ENCODE assay signal across 23 cellular contexts in genomic region chr4:4379540-4380087, GRCh38. TPM values are rescaled to one million over a fixed set of nuclear protein-coding genes. Genes with fewer than 3 reads are reported as not detected.
DNase-seq lines count a peak whose midpoint lies in the region; ATAC-seq, FAIRE-seq and TF ChIP-seq lines count a peak whose summit lies in the region.
"Had no signal": no experiment of that assay in that cellular context is flagged by ENCODE, and none has a peak within 500 bp of the region (broad histone marks: within the 10 kb centered on the region; RNA-seq: fewer than 3 reads in every experiment).

No MANE protein-coding gene starts in this region.

- ATAC-seq in IMR-90 (ENCODE audit: low read depth): no peak
- ATAC-seq in HG03135 (IDR thresholded peaks at IDR 0.05; ENCODE audit: unreplicated experiment): no peak
- ATAC-seq: T-cell had no signal

- no peak for TF ChIP-seq RAD21 in IMR-90 (IDR thresholded peaks at IDR 0.05; ENCODE audit: low read length)

- no peak overlapping the region for H3K4me3 ChIP-seq in IMR-90 (ENCODE audit: insufficient read depth, low read depth, low read length)
- H3K4me3 ChIP-seq in neural progenitor cell: no peak overlapping the region
- H3K4me3 ChIP-seq in testis: no peak overlapping the region

- no peaks in the 10 kb centered on the region for H3F3A ChIP-seq in neural progenitor cell (ENCODE audit: low read depth)

- no peak overlapping the region for H4K5ac ChIP-seq in IMR-90 (ENCODE audit: low read depth, low read length)

- no peak overlapping the region for H2AK9ac ChIP-seq in IMR-90 (replicated peaks; ENCODE audit: low read depth, low read length, poor library complexity)

- H3K27ac Mint-ChIP-seq in chondrocyte (ENCODE audit: unreplicated experiment) (no peak overlapping the region), neural progenitor cell (peak overlapping the region; percentile 11)
- H3K27ac Mint-ChIP-seq: CD4-positive, CD25-positive, alpha-beta regulatory T cell; HFFc6; T-cell had no signal

- H3K9me1 ChIP-seq in IMR-90 (ENCODE audit: insufficient read depth, low read length): no peaks in the 10 kb centered on the region

- H3K27ac ChIP-seq in IMR-90 (ENCODE audit: insufficient read depth, low read length) (no peak overlapping the region), neural progenitor cell (no peak overlapping the region), testis (no peak overlapping the region)
- H3K27ac ChIP-seq: RWPE1 had no signal

- POLR2A ChIA-PET in IMR-90 (lab: Charles Lee; ENCODE audit: unreplicated experiment): no interaction called here

- H3K9me3 ChIP-seq in IMR-90 (ENCODE audit: control insufficient read depth, insufficient read depth, low read length): peaks cover 5% of the 10 kb centered on the region; the same call in 1 of the 2 replicates
- H3K9me3 ChIP-seq in neural progenitor cell (ENCODE audit: low read depth): no peaks in the 10 kb centered on the region
- no peaks in the 10 kb centered on the region for H3K9me3 ChIP-seq in testis

- dilution Hi-C loops in IMR-90 (cut with HindIII; ENCODE audit: low sequenced_read_pairs, unreplicated experiment): no loop called here

- H3K23ac ChIP-seq in IMR-90 (ENCODE audit: low read depth, low read length): no peak overlapping the region

- H3K36me3 ChIP-seq in IMR-90 (ENCODE audit: control insufficient read depth, insufficient read depth, low read length): no peaks in the 10 kb centered on the region
- no peaks in the 10 kb centered on the region for H3K36me3 ChIP-seq in neural progenitor cell
- no peaks in the 10 kb centered on the region for H3K36me3 ChIP-seq in testis (ENCODE audit: low read depth, missing control alignments)

- TF ChIP-seq CTCF in IMR-90 (conservative IDR thresholded peaks at IDR 0.05; ENCODE audit: low read depth, low read length) (no peak), chondrocyte (IDR thresholded peaks at IDR 0.05) (no peak), neural progenitor cell (IDR thresholded peaks at IDR 0.05) (peak; percentile 17), testis (IDR thresholded peaks at IDR 0.05) (no peak)

- H2AFZ ChIP-seq in IMR-90 (replicated peaks; ENCODE audit: low read length, poor library complexity) (peak overlapping the region; percentile 23), neural progenitor cell (replicated peaks) (no peak overlapping the region)

- CTCF ChIA-PET in IMR-90 (lab: Yijun Ruan, JAX): interaction anchor here (0.7 kb wide), 1 partner anchor 94 kb away, joined by 3 read pairs; no protein-coding TSS in a partner anchor

- no peak overlapping the region for H4K91ac ChIP-seq in IMR-90 (ENCODE audit: insufficient read depth, low read depth, low read length)

- in situ Hi-C loops in IMR-90 (cut with MboI; ENCODE audit: low sequenced_read_pairs): no loop called here

- no peak overlapping the region for H3K9ac ChIP-seq in IMR-90 (ENCODE audit: low read depth, low read length)
- no peak overlapping the region for H3K9ac ChIP-seq in neural progenitor cell

- H4K20me1 ChIP-seq in IMR-90 (ENCODE audit: insufficient read depth, low read length) (no peaks in the 10 kb centered on the region), neural progenitor cell (ENCODE audit: low read depth) (no peaks in the 10 kb centered on the region)

- DNase-seq in ELF-1 (ENCODE audit: low read depth, low spot score) (peak; percentile 15), IMR-90 (no peak), chondrocyte (ENCODE audit: low spot score) (peak; percentile 78), neural progenitor cell (ENCODE audit: low spot score) (no peak), DMS153 treated with DMSO at 0.1 percent for 48 hours (lab: John Stamatoyannopoulos, UW; ENCODE audit: unreplicated experiment) (no peak), testis (no peak), frontal cortex (ENCODE audit: low spot score in 2 of 2) (no peak)
- DNase-seq: CD4-positive, CD25-positive, alpha-beta regulatory T cell; DMS 273 treated with DMSO at 0.1 percent for 48 hours; DND-41; HFFc6; KBM-7; NCI-H1694; NCI-H2081; NCI-H2171; NCI-H345; NCI-H524 treated with DMSO at 0.1 percent for 48 hours; SHP77 treated with DMSO at 0.1 percent for 48 hours; T-cell had no signal

- H2AK5ac ChIP-seq in IMR-90 (ENCODE audit: low read depth, low read length): no peak overlapping the region

- intact Hi-C loops in IMR-90 (cut with micrococcal nuclease) (no loop called here), testis (cut with DNase I; ENCODE audit: low total_unique reads) (no loop called here)

- 0% methylated on average over 1 of the region's 6 CpGs; no CpG with 5 or more reads in 1 of the 2 experiments for WGBS in IMR-90 (ENCODE audit: extremely low coverage in 2 of 2, insufficient read length in 1 of 2), 2 experiments
- 74 to 83% methylated on average over 6 of the region's 6 CpGs for WGBS in testis, 2 donors

- no peaks in the 10 kb centered on the region for H3K4me1 ChIP-seq in IMR-90 (ENCODE audit: control insufficient read depth, insufficient read depth, low read length)
- no peaks in the 10 kb centered on the region for H3K4me1 ChIP-seq in neural progenitor cell
- no peaks in the 10 kb centered on the region for H3K4me1 ChIP-seq in testis

- H3K14ac ChIP-seq in IMR-90 (replicated peaks; ENCODE audit: low read depth, low read length): no peak overlapping the region

- H3K9me3 Mint-ChIP-seq in chondrocyte (ENCODE audit: low read depth) (peaks cover 3% of the 10 kb centered on the region), neural progenitor cell (peaks cover 2% of the 10 kb centered on the region)
- H3K9me3 Mint-ChIP-seq: HFFc6 had no signal

- no peaks in the 10 kb centered on the region for H3K79me1 ChIP-seq in IMR-90 (ENCODE audit: low read depth in 1 of 2, low read length in 2 of 2)

- no peak overlapping the region for H2BK120ac ChIP-seq in IMR-90 (ENCODE audit: low read depth, low read length)

- H3K56ac ChIP-seq in IMR-90 (ENCODE audit: extremely low read depth, insufficient read depth, low read length): no peak overlapping the region

- H3K36me3 Mint-ChIP-seq in chondrocyte (ENCODE audit: low read depth): no peaks in the 10 kb centered on the region
- H3K36me3 Mint-ChIP-seq in neural progenitor cell: no peaks in the 10 kb centered on the region
- H3K36me3 Mint-ChIP-seq: CD4-positive, CD25-positive, alpha-beta regulatory T cell; T-cell had no signal

- H3K4ac ChIP-seq in IMR-90 (ENCODE audit: low read depth, low read length): no peak overlapping the region

- H2BK5ac ChIP-seq in IMR-90 (ENCODE audit: low read depth, low read length, poor library complexity, severe bottlenecking): no peak overlapping the region

- no peaks in the 10 kb centered on the region for H3K79me2 ChIP-seq in neural progenitor cell (ENCODE audit: low read depth)

- no peak overlapping the region for H3K4me3 Mint-ChIP-seq in chondrocyte (ENCODE audit: unreplicated experiment)
- H3K4me3 Mint-ChIP-seq in neural progenitor cell: no peak overlapping the region
- H3K4me3 Mint-ChIP-seq: CD4-positive, CD25-positive, alpha-beta regulatory T cell; HFFc6; T-cell had no signal

- TF ChIP-seq POLR2A in IMR-90 (IDR thresholded peaks at IDR 0.05; ENCODE audit: low read depth, low read length): no peak
- no peak for TF ChIP-seq POLR2A in testis (IDR thresholded peaks at IDR 0.05)

- H2BK20ac ChIP-seq in IMR-90 (ENCODE audit: low read depth, low read length): no peak overlapping the region

- H3K27me3 Mint-ChIP-seq in chondrocyte (ENCODE audit: low read depth) (peaks cover 67% of the 10 kb centered on the region), neural progenitor cell (ENCODE audit: insufficient read depth, low read depth) (peaks cover 35% of the 10 kb centered on the region)

- H3K18ac ChIP-seq in IMR-90 (ENCODE audit: low read depth, low read length): no peak overlapping the region

- FAIRE-seq in frontal cortex (lab: Jason Lieb, UNC): no peak
- FAIRE-seq: G401.6, GM12892 had no signal

- H3K4me1 Mint-ChIP-seq in chondrocyte (ENCODE audit: low read depth) (no peaks in the 10 kb centered on the region), neural progenitor cell (peaks cover 31% of the 10 kb centered on the region)

- H2BK15ac ChIP-seq in IMR-90 (ENCODE audit: low read depth, low read length): no peak overlapping the region

- BruUV-seq in IMR-90 (replicated peaks; lab: Mats Ljungman, UMichigan): no TSS peak

- H3K27me3 ChIP-seq in IMR-90 (ENCODE audit: control insufficient read depth, insufficient read depth, low read length) (peaks cover 66% of the 10 kb centered on the region), neural progenitor cell (peaks cover 27% of the 10 kb centered on the region), testis (no peaks in the 10 kb centered on the region)

- H4K8ac ChIP-seq in IMR-90 (ENCODE audit: low read depth in 2 of 2, low read length in 2 of 2): no peak overlapping the region

- H3K4me2 ChIP-seq in IMR-90 (ENCODE audit: low read depth, low read length): no peak overlapping the region
- H3K4me2 ChIP-seq in neural progenitor cell: no peak overlapping the region

TF ChIP-seq in IMR-90, 13 proteins besides CTCF, POLR2A, EP300 and RAD21:
- TF ChIP-seq BHLHE40 (IDR thresholded peaks at IDR 0.05; ENCODE audit: low read depth, low read length): no peak

RNA-seq across cellular contexts. Expression of gene NSG1, which starts 7.3 kb away (rescaled TPM):
- total RNA-seq in IMR-90 (2012; rRNA removed) (0.56 and 0.72 TPM in 2 replicates), chondrocyte (0.42 TPM in 1 of 3 replicates, not detected in the others), neural progenitor cell (ENCODE audit: low replicate concordance) (17.9 and 41.6 TPM in 2 replicates), testis (10 to 100 TPM; 30.0 to 67.2 TPM), frontal cortex (302 TPM)
- polyA plus RNA-seq in IMR-90 (2012; rRNA removed) (0.90 and 1.6 TPM in 2 replicates), testis (ENCODE audit: insufficient read depth, low read depth, low replicate concordance) (27.5 TPM)
- polyA plus RNA-seq in IMR-90 (2012; cell fraction: cytosol; rRNA removed): 0.76 and 1.1 TPM in 2 replicates
- 0.25 and 0.38 TPM in 2 replicates for polyA plus RNA-seq in IMR-90 (2012; cell fraction: nucleus; rRNA removed; ENCODE audit: low replicate concordance)

Comparison
In these comparisons a context has a peak if more than half of its experiments do, and no peak if none do; other contexts are left out.
1. DNase-seq: peak in ELF-1 (single experiment) and chondrocyte (single experiment); none in IMR-90 (single experiment), neural progenitor cell (single experiment), DMS153 treated with DMSO at 0.1 percent for 48 hours (single experiment), testis (single experiment) and frontal cortex (0 of 2).
2. RNA of gene NSG1, which starts 7.3 kb away (total RNA-seq): 302 TPM in frontal cortex (single experiment), 30.0 to 67.2 TPM in testis and 17.9 to 41.6 TPM in neural progenitor cell; 0.56 to 0.72 TPM in IMR-90 and 0.42 TPM in chondrocyte; every median in the first group is over 10 times any median in the second.